In the genomic region with DNA sequence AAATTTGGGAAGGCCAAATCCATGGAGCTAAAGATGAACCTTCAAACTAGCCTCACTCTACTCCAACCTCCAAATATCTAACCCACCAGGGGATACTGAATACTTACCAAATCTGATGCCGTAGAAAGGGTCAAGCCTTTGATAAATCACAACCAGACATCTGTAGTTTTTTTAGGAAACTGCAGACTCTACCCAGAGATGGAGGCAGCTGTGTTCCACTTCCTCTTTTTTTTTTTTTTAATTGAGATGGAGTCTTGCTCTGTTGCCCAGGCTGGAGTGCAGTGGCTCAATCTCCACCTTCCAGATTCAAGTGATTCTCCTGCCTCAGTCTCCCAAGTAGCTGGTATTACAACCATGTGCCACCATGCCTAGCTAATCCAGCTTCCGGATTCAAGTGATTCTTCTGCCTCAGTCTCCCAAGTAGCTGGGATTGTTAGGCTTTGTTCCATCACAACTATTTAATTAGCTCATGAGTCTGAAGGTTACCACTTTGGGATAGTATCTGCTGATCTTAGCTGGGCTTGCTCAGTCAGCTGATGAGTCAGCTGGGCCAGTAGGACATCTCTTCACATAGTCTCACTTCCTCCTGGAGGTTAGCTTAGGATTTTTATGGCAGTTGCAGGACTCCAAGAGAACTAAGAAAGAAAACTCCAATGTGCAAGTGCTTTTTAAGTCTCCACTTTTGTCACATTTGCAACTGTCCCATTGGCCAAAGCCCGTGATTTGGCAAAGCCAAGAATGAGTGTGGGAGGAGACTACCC, we compare ENCODE assay signal across 10 cellular contexts. TPM values are rescaled to one million over a fixed set of nuclear protein-coding genes. Genes with fewer than 3 reads are reported as not detected.
DNase-seq lines count a peak whose midpoint lies in the region; ATAC-seq and TF ChIP-seq lines count a peak whose summit lies in the region.
"Had no signal": no experiment of that assay in that cellular context is flagged by ENCODE, and none has a peak within 500 bp of the region (broad histone marks: within the 10 kb centered on the region; RNA-seq: fewer than 3 reads in every experiment).

No MANE protein-coding gene starts in this region.

- no peaks in the 10 kb centered on the region for H3K9me3 ChIP-seq in mucosa of descending colon

- peak; percentile 35 for DNase-seq in NOMO-1 treated with dmso at 0.1 percent for 144 hours (lab: John Stamatoyannopoulos, UW; ENCODE audit: unreplicated experiment)
- peak in 1 of 3 donors; percentile 41 for DNase-seq in mucosa of descending colon
- no peak for DNase-seq in KG1 (lab: John Stamatoyannopoulos, UW)
- no peak for DNase-seq in NCI-H1105 treated with DMSO at 0.1 percent for 48 hours (lab: John Stamatoyannopoulos, UW)
- no peak for DNase-seq in SHP77 (lab: John Stamatoyannopoulos, UW)
- DNase-seq: NCI-H2081; stimulated activated CD4-positive, alpha-beta T cell treated with anti-CD3 and anti-CD28 coated beads, Interleukin-2, amount 100 ng/mL, for 48 hours had no signal

- H3K4me1 ChIP-seq in mucosa of descending colon (ENCODE audit: low read depth), result peaks cover 3% of the 10 kb centered on the region

- H3K4me3 ChIP-seq in mucosa of descending colon, result no peak overlapping the region

- H3K36me3 ChIP-seq in mucosa of descending colon (ENCODE audit: low read depth), result no peaks in the 10 kb centered on the region

- no peak for TF ChIP-seq CTCF in mucosa of descending colon (IDR thresholded peaks at IDR 0.05)

- ATAC-seq in GM19351 (IDR thresholded peaks at IDR 0.05; ENCODE audit: unreplicated experiment) (peak; percentile 94), HG02885 (IDR thresholded peaks at IDR 0.05; ENCODE audit: poor library complexity, unreplicated experiment) (peak; percentile 92), mucosa of descending colon (peak; percentile 84), GM19397 (IDR thresholded peaks at IDR 0.05; ENCODE audit: unreplicated experiment) (no peak)

- intact Hi-C loops in mucosa of descending colon (cut with DNase I, micrococcal nuclease), result no loop called here

RNA-seq across cellular contexts. Expression of gene FRK, which starts 13.3 kb away (rescaled TPM):
- 10 to 100 TPM in 2 of 3 donors, 1 to 10 TPM in 1; 8.0 to 25.8 (median 23.2) TPM for total RNA-seq in mucosa of descending colon

RNA-seq across cellular contexts. Expression of gene NT5DC1, which starts 53.3 kb away (rescaled TPM):
- total RNA-seq in mucosa of descending colon, result 10 to 100 TPM; 32.6 to 49.6 (median 43.2) TPM
